8 cellular contexts compared by ENCODE assay signal in the genomic region with DNA sequence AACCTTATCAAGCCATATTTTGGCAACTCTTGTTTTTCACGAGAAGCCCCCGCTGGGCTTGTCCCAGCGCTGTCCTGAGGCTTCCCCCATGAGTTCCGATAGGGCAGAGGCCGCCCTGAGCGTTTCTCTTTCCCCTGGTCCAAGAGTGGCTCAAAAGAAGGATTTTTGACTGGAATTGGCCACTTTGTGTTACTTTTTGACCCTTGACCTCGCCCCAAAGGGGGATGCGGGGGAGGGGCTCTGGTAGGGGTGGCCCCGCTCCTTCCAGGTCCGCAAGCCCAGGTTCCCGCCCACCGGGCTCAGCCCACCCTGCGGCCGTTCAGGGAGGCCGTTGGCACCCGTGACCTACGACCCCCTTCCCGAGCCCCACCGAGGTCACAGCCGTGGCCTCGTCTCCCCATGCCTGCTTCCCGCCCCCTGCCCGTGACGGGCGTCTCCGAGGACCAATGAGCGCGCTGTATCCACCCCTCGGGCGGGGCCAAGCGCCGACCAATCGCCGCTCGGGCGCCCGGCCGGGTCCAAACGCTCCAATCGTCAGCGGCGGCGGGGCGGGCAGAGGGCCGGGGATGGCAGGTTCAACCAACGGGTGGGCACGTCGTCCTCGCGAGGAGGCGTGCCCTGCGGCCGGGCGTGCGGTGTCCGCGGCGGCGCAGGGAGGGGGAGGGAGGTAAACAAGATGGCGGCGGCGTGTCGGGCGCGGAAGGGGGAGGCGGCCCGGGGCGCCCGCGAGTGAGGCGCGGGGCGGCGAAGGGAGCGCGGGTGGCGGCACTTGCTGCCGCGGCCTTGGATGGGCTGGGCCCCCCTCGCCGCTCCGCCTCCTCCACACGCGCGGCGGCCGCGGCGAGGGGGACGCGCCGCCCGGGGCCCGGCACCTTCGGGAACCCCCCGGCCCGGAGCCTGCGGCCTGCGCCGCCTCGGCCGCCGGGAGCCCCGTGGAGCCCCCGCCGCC. TPM values are rescaled to one million over a fixed set of nuclear protein-coding genes. Genes with fewer than 3 reads are reported as not detected.
DNase-seq lines count a peak whose midpoint lies in the region; ATAC-seq and TF ChIP-seq lines count a peak whose summit lies in the region.

TSS of gene STK11 (plus strand) at position 665 of the 949 bp plus-strand sequence. CDS start 1,136 bp downstream, outside the sequence.

- no peaks in the 10 kb centered on the region for H3K9me3 ChIP-seq in aorta (ENCODE audit: control insufficient read depth, low read length)

- in situ Hi-C loops in astrocyte of the cerebellum (cut with HindIII; ENCODE audit: low sequenced_read_pairs), result no loop called here

- peak within 1 kb of the TSS; percentile 32 to 35 for H3K27ac ChIP-seq in aorta (ENCODE audit: low read depth in 1 of 2, low read length in 2 of 2)

- H3K4me3 ChIP-seq in astrocyte of the cerebellum (ENCODE audit: low read depth, low read length) (peak within 1 kb of the TSS; percentile 77), aorta (ENCODE audit: low read length in 2 of 2) (peak within 1 kb of the TSS; percentile 91 to 96)

- intact Hi-C loops in aorta (cut with DNase I), result no loop called here

- TF ChIP-seq POLR2A in GM18505 (IDR thresholded peaks at IDR 0.05; ENCODE audit: borderline replicate concordance, extremely low read depth, insufficient read depth, insufficient read length), result peak; percentile 65

- DNase-seq in NCI-H2029 (lab: John Stamatoyannopoulos, UW) (peak; percentile 97), T-helper 9 cell (peak; percentile 98), astrocyte of the cerebellum (ENCODE audit: low read depth) (peak; percentile 89), hepatic stellate cell (ENCODE audit: low spot score) (peak; percentile 100), renal cortical epithelial cell (ENCODE audit: low read depth) (peak; percentile 78), aorta (peak; percentile 99 to 100)

- no peaks in the 10 kb centered on the region for H3K36me3 ChIP-seq in aorta (ENCODE audit: control insufficient read depth in 1 of 2, insufficient read depth in 2 of 2, low read length in 1 of 2)

- H3K27me3 ChIP-seq in aorta (ENCODE audit: control insufficient read depth in 1 of 2, insufficient read depth in 2 of 2, low read length in 1 of 2), result no peaks in the 10 kb centered on the region

- no peak for TF ChIP-seq CTCF in astrocyte of the cerebellum (IDR thresholded peaks at IDR 0.05; ENCODE audit: low read depth, low read length, missing control alignments)

- no peaks in the 10 kb centered on the region for H3K4me1 ChIP-seq in aorta (ENCODE audit: control insufficient read depth in 1 of 2, insufficient read depth in 2 of 2, low read length in 2 of 2)

- 3 to 5% methylated on average over 67 to 106 of the region's 106 CpGs for whole genome bisulfite sequencing in aorta, 2 donors

- ATAC-seq in GM18505 (IDR thresholded peaks at IDR 0.05; ENCODE audit: unreplicated experiment), result peak; percentile 81
- ATAC-seq in HG02970 (IDR thresholded peaks at IDR 0.05; ENCODE audit: low FRiP score, unreplicated experiment), result peak; percentile 94
- ATAC-seq in aorta (ENCODE audit: low FRiP score), result peak; percentile 96

RNA-seq across cellular contexts. Expression of gene STK11, which starts in this region (rescaled TPM):
- total RNA-seq in renal cortical epithelial cell, result 113 and 140 TPM in 2 replicates
- total RNA-seq in aorta, result 10 to 100 TPM; 39.4 to 59.5 TPM
- polyA plus RNA-seq in aorta, result 10 to 100 TPM; 30.1 to 58.9 TPM

Comparison
In these comparisons a context has a peak if more than half of its experiments do, and no peak if none do; other contexts are left out.
1. Peak in every context shown above with its lines: DNase-seq, ATAC-seq, H3K4me3 ChIP-seq and H3K27ac ChIP-seq.